ENCODE assay signal across 9 cellular contexts in genomic region chr13:100608906-100609305, GRCh38. TPM values are rescaled to one million over a fixed set of nuclear protein-coding genes. Genes with fewer than 3 reads are reported as not detected.
A peak's percentile ranks its signal among the peaks of the same experiment; 100 is the strongest.
DNase-seq lines count a peak whose midpoint lies in the region; ATAC-seq, FAIRE-seq and TF ChIP-seq lines count a peak whose summit lies in the region.
"Had no signal": no experiment of that assay in that cellular context is flagged by ENCODE, and none has a peak within 500 bp of the region (broad histone marks: within the 10 kb centered on the region; RNA-seq: fewer than 3 reads in every experiment).

No MANE protein-coding gene starts in this region.

- H3K27me3 ChIP-seq in ascending aorta: no peaks in the 10 kb centered on the region
- no peaks in the 10 kb centered on the region for H3K27me3 ChIP-seq in psoas muscle (ENCODE audit: insufficient read depth in 3 of 3, low read length in 2 of 3)

- peak overlapping the region; percentile 59 for H3K27ac Mint-ChIP-seq in activated T-helper 2 cell treated with anti-CD3 and anti-CD28 coated beads, Interferon-gamma antibody, Interleukin-2, Interleukin-4, amounts not matched to agents 10 μg/mL and 5 μg/mL and 100 μg/mL, durations not matched to agents 14 hours and 24 hours and 36 hours
- H3K27ac Mint-ChIP-seq: nephron had no signal

- H3K4me1 ChIP-seq in ascending aorta (no peaks in the 10 kb centered on the region), psoas muscle (peaks cover 5% of the 10 kb centered on the region)

- WGBS in psoas muscle, 3 donors: 82 to 95% (median 89%) methylated on average over 6 of the region's 6 CpGs

- peaks cover 54% of the 10 kb centered on the region for H3K36me3 Mint-ChIP-seq in activated T-helper 2 cell treated with anti-CD3 and anti-CD28 coated beads, Interferon-gamma antibody, Interleukin-2, Interleukin-4, amounts not matched to agents 10 μg/mL and 5 μg/mL and 100 μg/mL, durations not matched to agents 14 hours and 24 hours and 36 hours (ENCODE audit: low read depth)

- peak overlapping the region; percentile 11 for H3K4me3 Mint-ChIP-seq in activated T-helper 2 cell treated with anti-CD3 and anti-CD28 coated beads, Interferon-gamma antibody, Interleukin-2, Interleukin-4, amounts not matched to agents 10 μg/mL and 5 μg/mL and 100 μg/mL, durations not matched to agents 14 hours and 24 hours and 36 hours (ENCODE audit: low read depth)
- H3K4me3 Mint-ChIP-seq: nephron had no signal

- H3K4me1 Mint-ChIP-seq in activated T-helper 2 cell treated with anti-CD3 and anti-CD28 coated beads, Interferon-gamma antibody, Interleukin-2, Interleukin-4, amounts not matched to agents 10 μg/mL and 5 μg/mL and 100 μg/mL, durations not matched to agents 14 hours and 24 hours and 36 hours (ENCODE audit: low read depth): peaks cover 28% of the 10 kb centered on the region

- ATAC-seq in GM19455 (IDR thresholded peaks at IDR 0.05; ENCODE audit: unreplicated experiment) (peak; percentile 72), HG03378 (IDR thresholded peaks at IDR 0.05; ENCODE audit: unreplicated experiment) (peak; percentile 97), psoas muscle (no peak)

- H3K27ac ChIP-seq in ascending aorta (no peak overlapping the region), psoas muscle (no peak overlapping the region)

- H3K4me3 ChIP-seq in ascending aorta (no peak overlapping the region), psoas muscle (no peak overlapping the region)

- intact Hi-C loops in activated T-helper 2 cell treated with anti-CD3 and anti-CD28 coated beads, Interferon-gamma antibody, Interleukin-2, Interleukin-4, amounts not matched to agents 10 μg/mL and 5 μg/mL and 100 μg/mL, durations not matched to agents 14 hours and 24 hours and 36 hours (cut with micrococcal nuclease): loop anchor here (1.0 kb wide), 1 partner anchor 266 kb away; no protein-coding TSS in a partner anchor
- intact Hi-C loops in ascending aorta (cut with DNase I) (no loop called here), psoas muscle (cut with DNase I) (no loop called here)

- peak; percentile 3 for DNase-seq in EH (ENCODE audit: low read depth)
- peak; percentile 42 for DNase-seq in activated T-helper 2 cell treated with anti-CD3 and anti-CD28 coated beads, Interferon-gamma antibody, Interleukin-2, Interleukin-4, amounts not matched to agents 10 μg/mL and 5 μg/mL and 100 μg/mL, durations not matched to agents 14 hours and 24 hours and 36 hours (ENCODE audit: low spot score)
- no peak for DNase-seq in ascending aorta (ENCODE audit: low spot score in 2 of 2)
- no peak for DNase-seq in frontal cortex (ENCODE audit: low spot score in 2 of 2)
- DNase-seq in psoas muscle: no peak
- no peak for DNase-seq in GOT3 (lab: John Stamatoyannopoulos, UW)

- TF ChIP-seq CTCF in ascending aorta (IDR thresholded peaks at IDR 0.05) (no peak), psoas muscle (IDR thresholded peaks at IDR 0.05) (no peak)

- H3K27me3 Mint-ChIP-seq in activated T-helper 2 cell treated with anti-CD3 and anti-CD28 coated beads, Interferon-gamma antibody, Interleukin-2, Interleukin-4, amounts not matched to agents 10 μg/mL and 5 μg/mL and 100 μg/mL, durations not matched to agents 14 hours and 24 hours and 36 hours (ENCODE audit: low read depth): no peaks in the 10 kb centered on the region

- FAIRE-seq in frontal cortex (lab: Jason Lieb, UNC): no peak

- no peaks in the 10 kb centered on the region for H3K9me3 ChIP-seq in ascending aorta
- no peaks in the 10 kb centered on the region for H3K9me3 ChIP-seq in psoas muscle

- H3K36me3 ChIP-seq in ascending aorta (peaks cover 0 to 9% of the 10 kb centered on the region in 2 donors), psoas muscle (ENCODE audit: insufficient read depth in 1 of 2, low read depth in 1 of 2) (peaks cover 0 to 7% of the 10 kb centered on the region in 2 donors)

- H3K9me3 Mint-ChIP-seq in activated T-helper 2 cell treated with anti-CD3 and anti-CD28 coated beads, Interferon-gamma antibody, Interleukin-2, Interleukin-4, amounts not matched to agents 10 μg/mL and 5 μg/mL and 100 μg/mL, durations not matched to agents 14 hours and 24 hours and 36 hours: peaks cover 8% of the 10 kb centered on the region
- H3K9me3 Mint-ChIP-seq: nephron had no signal

RNA-seq across cellular contexts. Expression of gene GGACT, which starts 20.3 kb away (rescaled TPM):
- total RNA-seq in activated T-helper 2 cell treated with anti-CD3 and anti-CD28 coated beads, Interferon-gamma antibody, Interleukin-2, Interleukin-4, amounts not matched to agents 10 μg/mL and 5 μg/mL and 100 μg/mL, durations not matched to agents 14 hours and 24 hours and 36 hours: 5.5 and 7.7 TPM in 2 replicates
- 1.2 TPM for total RNA-seq in ascending aorta
- total RNA-seq in frontal cortex: 0.82 TPM
- total RNA-seq in psoas muscle: 1 to 10 TPM; 1.6 to 4.4 (median 2.6) TPM
- polyA plus RNA-seq in psoas muscle: under 1 TPM; 0.44 to 0.79 (median 0.70) TPM

Comparison
In these comparisons a context has a peak if more than half of its experiments do, and no peak if none do; other contexts are left out.
1. DNase-seq: peak in EH (single experiment) and activated T-helper 2 cell treated with anti-CD3 and anti-CD28 coated beads, Interferon-gamma antibody, Interleukin-2, Interleukin-4, amounts not matched to agents 10 μg/mL and 5 μg/mL and 100 μg/mL, durations not matched to agents 14 hours and 24 hours and 36 hours (single experiment); none in ascending aorta (0 of 2), frontal cortex (0 of 2), psoas muscle (0 of 2) and GOT3 (single experiment).
2. ATAC-seq: peak in GM19455 (single experiment) and HG03378 (single experiment); none in psoas muscle (0 of 4).